ENCODE assay signal across 19 cellular contexts in genomic region chr12:89376844-89377243, GRCh38. TPM values are rescaled to one million over a fixed set of nuclear protein-coding genes. Genes with fewer than 3 reads are reported as not detected.
A peak's percentile ranks its signal among the peaks of the same experiment; 100 is the strongest.
DNase-seq lines count a peak whose midpoint lies in the region; TF ChIP-seq lines count a peak whose summit lies in the region.
"Had no signal": no experiment of that assay in that cellular context is flagged by ENCODE, and none has a peak within 500 bp of the region (broad histone marks: within the 10 kb centered on the region; RNA-seq: fewer than 3 reads in every experiment).

No MANE protein-coding gene starts in this region.

- TF ChIP-seq CTCF in MCF 10A (IDR thresholded peaks at IDR 0.05; ENCODE audit: unreplicated experiment) (no peak), breast epithelium (IDR thresholded peaks at IDR 0.05) (no peak), hepatocyte (IDR thresholded peaks at IDR 0.05; ENCODE audit: poor library complexity) (no peak), stomach (IDR thresholded peaks at IDR 0.05) (no peak), tibial nerve (IDR thresholded peaks at IDR 0.05) (no peak)

- no peaks in the 10 kb centered on the region for H3K9me3 Mint-ChIP-seq in MCF 10A (ENCODE audit: unreplicated experiment)
- H3K9me3 Mint-ChIP-seq in activated T-helper 1 cell treated with anti-CD3 and anti-CD28 coated beads, Interleukin-12 subunit alpha, Interleukin-12 subunit beta, Interleukin-2, Interleukin-4 antibody, amounts not matched to agents 30 ng/mL and 10 ng/mL and 1 ng/mL, durations not matched to agents 14 hours and 24 hours and 36 hours, result peaks cover 8% of the 10 kb centered on the region
- H3K9me3 Mint-ChIP-seq: CD4-positive, CD25-positive, alpha-beta regulatory T cell had no signal

- H3K4me1 Mint-ChIP-seq in MCF 10A (ENCODE audit: insufficient read depth, unreplicated experiment), result peaks cover 27% of the 10 kb centered on the region
- peaks cover 39% of the 10 kb centered on the region for H3K4me1 Mint-ChIP-seq in activated T-helper 1 cell treated with anti-CD3 and anti-CD28 coated beads, Interleukin-12 subunit alpha, Interleukin-12 subunit beta, Interleukin-2, Interleukin-4 antibody, amounts not matched to agents 30 ng/mL and 10 ng/mL and 1 ng/mL, durations not matched to agents 14 hours and 24 hours and 36 hours (ENCODE audit: low read depth)

- H3K27me3 Mint-ChIP-seq in MCF 10A (ENCODE audit: insufficient read depth, unreplicated experiment), result no peaks in the 10 kb centered on the region
- peaks cover 2% of the 10 kb centered on the region for H3K27me3 Mint-ChIP-seq in activated T-helper 1 cell treated with anti-CD3 and anti-CD28 coated beads, Interleukin-12 subunit alpha, Interleukin-12 subunit beta, Interleukin-2, Interleukin-4 antibody, amounts not matched to agents 30 ng/mL and 10 ng/mL and 1 ng/mL, durations not matched to agents 14 hours and 24 hours and 36 hours (ENCODE audit: insufficient read depth)
- H3K27me3 Mint-ChIP-seq: CD4-positive, CD25-positive, alpha-beta regulatory T cell had no signal

- peaks cover 0 to 3% of the 10 kb centered on the region in 2 donors for H3K4me1 ChIP-seq in breast epithelium
- H3K4me1 ChIP-seq in hepatocyte (ENCODE audit: insufficient read depth), result peaks cover 41% of the 10 kb centered on the region
- peaks cover 11 to 39% (median 27%) of the 10 kb centered on the region in 4 donors for H3K4me1 ChIP-seq in stomach
- peaks cover 0 to 34% (median 19%) of the 10 kb centered on the region in 4 donors for H3K4me1 ChIP-seq in tibial nerve

- no peaks in the 10 kb centered on the region for H3K79me2 ChIP-seq in hepatocyte

- peak overlapping the region; percentile 12 for H3K27ac Mint-ChIP-seq in MCF 10A (ENCODE audit: low read depth, unreplicated experiment)
- H3K27ac Mint-ChIP-seq in activated T-helper 1 cell treated with anti-CD3 and anti-CD28 coated beads, Interleukin-12 subunit alpha, Interleukin-12 subunit beta, Interleukin-2, Interleukin-4 antibody, amounts not matched to agents 30 ng/mL and 10 ng/mL and 1 ng/mL, durations not matched to agents 14 hours and 24 hours and 36 hours, result peak overlapping the region; percentile 66

- 84% methylated on average over 2 of the region's 2 CpGs for WGBS in hepatocyte (ENCODE audit: low lambda C conversion rate, missing lambda C conversion rate)
- 82 to 89% (median 85%) methylated on average over 2 of the region's 2 CpGs for WGBS in stomach, 5 donors
- WGBS in tibial nerve, 2 donors, result 63 to 74% methylated on average over 2 of the region's 2 CpGs

- intact Hi-C loops in MCF 10A (cut with micrococcal nuclease) (no loop called here), breast epithelium (cut with DNase I; ENCODE audit: low total_unique reads) (no loop called here), stomach (cut with DNase I; ENCODE audit: low total_unique reads) (no loop called here)
- intact Hi-C loops in activated T-helper 1 cell treated with anti-CD3 and anti-CD28 coated beads, Interleukin-12 subunit alpha, Interleukin-12 subunit beta, Interleukin-2, Interleukin-4 antibody, amounts not matched to agents 30 ng/mL and 10 ng/mL and 1 ng/mL, durations not matched to agents 14 hours and 24 hours and 36 hours (cut with micrococcal nuclease), result loop anchor here (1.0 kb wide), 1 partner anchor 337 kb away; no protein-coding TSS in a partner anchor

- H3K4me3 ChIP-seq in breast epithelium, result no peak overlapping the region
- H3K4me3 ChIP-seq in hepatocyte, result no peak overlapping the region
- no peak overlapping the region for H3K4me3 ChIP-seq in stomach
- H3K4me3 ChIP-seq in tibial nerve, result no peak overlapping the region
- H3K4me3 ChIP-seq: MG63 had no signal

- H3K4me3 Mint-ChIP-seq in MCF 10A (ENCODE audit: unreplicated experiment), result no peak overlapping the region
- no peak overlapping the region for H3K4me3 Mint-ChIP-seq in activated T-helper 1 cell treated with anti-CD3 and anti-CD28 coated beads, Interleukin-12 subunit alpha, Interleukin-12 subunit beta, Interleukin-2, Interleukin-4 antibody, amounts not matched to agents 30 ng/mL and 10 ng/mL and 1 ng/mL, durations not matched to agents 14 hours and 24 hours and 36 hours
- H3K4me3 Mint-ChIP-seq: CD4-positive, CD25-positive, alpha-beta regulatory T cell had no signal

- CTCF ChIA-PET in MCF 10A (lab: Yijun Ruan, JAX), result no interaction called here

- H3K9me3 ChIP-seq in breast epithelium (no peaks in the 10 kb centered on the region), hepatocyte (ENCODE audit: low read depth) (no peaks in the 10 kb centered on the region), stomach (no peaks in the 10 kb centered on the region), tibial nerve (no peaks in the 10 kb centered on the region)
- H3K9me3 ChIP-seq: MG63 had no signal

- H4K20me1 ChIP-seq in hepatocyte (ENCODE audit: insufficient read depth, poor library complexity, severe bottlenecking), result no peaks in the 10 kb centered on the region

- H3K27ac ChIP-seq in breast epithelium, result no peak overlapping the region
- peak overlapping the region; percentile 93 for H3K27ac ChIP-seq in hepatocyte
- H3K27ac ChIP-seq in stomach, result peak overlapping the region in 4 of 5 donors; percentile 27 to 77 (median 64)
- H3K27ac ChIP-seq in tibial nerve, result no peak overlapping the region
- H3K27ac ChIP-seq: HL-60 had no signal

- no peaks in the 10 kb centered on the region for H3K36me3 ChIP-seq in breast epithelium
- no peaks in the 10 kb centered on the region for H3K36me3 ChIP-seq in hepatocyte (replicated peaks; ENCODE audit: insufficient read depth, low read depth)
- no peaks in the 10 kb centered on the region for H3K36me3 ChIP-seq in stomach
- no peaks in the 10 kb centered on the region for H3K36me3 ChIP-seq in tibial nerve
- H3K36me3 ChIP-seq: MG63 had no signal

- H2AFZ ChIP-seq in hepatocyte, result no peak overlapping the region

- BruUV-seq in MCF 10A (replicated peaks; lab: Mats Ljungman, UMichigan), result no TSS peak

- H3K27me3 ChIP-seq in breast epithelium (no peaks in the 10 kb centered on the region), hepatocyte (no peaks in the 10 kb centered on the region), stomach (no peaks in the 10 kb centered on the region), tibial nerve (no peaks in the 10 kb centered on the region)
- H3K27me3 ChIP-seq: MG63 had no signal

- DNase-seq in MCF 10A (ENCODE audit: unreplicated experiment), result no peak
- DNase-seq in breast epithelium (ENCODE audit: low spot score in 2 of 2), result no peak
- no peak for DNase-seq in activated T-helper 1 cell treated with anti-CD3 and anti-CD28 coated beads, Interleukin-12 subunit alpha, Interleukin-12 subunit beta, Interleukin-2, Interleukin-4 antibody, amounts not matched to agents 30 ng/mL and 10 ng/mL and 1 ng/mL, durations not matched to agents 14 hours and 24 hours and 36 hours (ENCODE audit: low spot score)
- no peak for DNase-seq in hepatocyte (ENCODE audit: low spot score)
- no peak for DNase-seq in stomach
- DNase-seq in hippocampal formation (lab: John Stamatoyannopoulos, UW), result no peak
- no peak for DNase-seq in tibial nerve (ENCODE audit: low spot score in 2 of 2)
- no peak for DNase-seq in NCI-H2081 treated with DMSO at 0.1 percent for 48 hours (lab: John Stamatoyannopoulos, UW)
- DNase-seq: CD4-positive, CD25-positive, alpha-beta regulatory T cell; DMS79 treated with DMSO at 0.1 percent for 48 hours; GDM1; KG1; MG63; NCI-H1092 treated with DMSO at 0.1 percent for 48 hours; NCI-H1694; NCI-H446; NCI-H748 treated with DMSO at 0.1 percent for 48 hours; Right ventricle myocardium superior had no signal

- TF ChIP-seq EP300 in stomach (IDR thresholded peaks at IDR 0.05) (no peak), tibial nerve (IDR thresholded peaks at IDR 0.05) (no peak)

- H3K36me3 Mint-ChIP-seq in MCF 10A (ENCODE audit: insufficient read depth, unreplicated experiment), result no peaks in the 10 kb centered on the region
- no peaks in the 10 kb centered on the region for H3K36me3 Mint-ChIP-seq in activated T-helper 1 cell treated with anti-CD3 and anti-CD28 coated beads, Interleukin-12 subunit alpha, Interleukin-12 subunit beta, Interleukin-2, Interleukin-4 antibody, amounts not matched to agents 30 ng/mL and 10 ng/mL and 1 ng/mL, durations not matched to agents 14 hours and 24 hours and 36 hours (ENCODE audit: low read depth)
- H3K36me3 Mint-ChIP-seq: CD4-positive, CD25-positive, alpha-beta regulatory T cell had no signal

- no peaks in the 10 kb centered on the region for H3K9me2 ChIP-seq in hepatocyte (replicated peaks; ENCODE audit: insufficient read depth)

- POLR2A ChIA-PET in MCF 10A (lab: Yijun Ruan, JAX), result interaction anchor here (0.6 to 6.4 kb wide), 3 partner anchors 23 to 25 kb away, joined by 3 to 66 read pairs (median 3); partner anchors contain the start of gene DUSP6

- TF ChIP-seq POLR2A in breast epithelium (IDR thresholded peaks at IDR 0.05), result no peak
- TF ChIP-seq POLR2A in stomach (IDR thresholded peaks at IDR 0.05), result no peak
- no peak for TF ChIP-seq POLR2A in tibial nerve (IDR thresholded peaks at IDR 0.05)

- H3K4me2 ChIP-seq in hepatocyte, result no peak overlapping the region

RNA-seq across cellular contexts. Expression of gene DUSP6, which starts 24.5 kb away (rescaled TPM):
- total RNA-seq in MCF 10A (2022) (99.9 and 149 TPM in 2 replicates), breast epithelium (10 to 100 TPM; 53.8 to 97.5 (median 88.8) TPM), hepatocyte (52.5 and 55.4 TPM in 2 replicates), stomach (100 to 1,000 TPM in 1 of 5 donors, 10 to 100 TPM in 4; 27.5 to 105 (median 30.7) TPM), tibial nerve (10 to 100 TPM; 66.5 to 85.2 (median 72.8) TPM)
- 108 and 115 TPM in 2 replicates for total RNA-seq in activated T-helper 1 cell treated with anti-CD3 and anti-CD28 coated beads, Interleukin-12 subunit alpha, Interleukin-12 subunit beta, Interleukin-2, Interleukin-4 antibody, amounts not matched to agents 30 ng/mL and 10 ng/mL and 1 ng/mL, durations not matched to agents 14 hours and 24 hours and 36 hours
- polyA plus RNA-seq in hepatocyte (41.5 and 51.8 TPM in 2 replicates), stomach (10 to 100 TPM; 11.3 to 16.5 (median 14.8) TPM)

Comparison
In these comparisons a context has a peak if more than half of its experiments do, and no peak if none do; other contexts are left out.
1. H3K27ac ChIP-seq: peak in hepatocyte (single experiment) and stomach (4 of 5); none in breast epithelium (0 of 2) and tibial nerve (0 of 4).